In genomic region chr11:121414141-121414918, GRCh38 we compare ENCODE assay signal across 19 cellular contexts.
"Had no signal": no experiment of that assay in that cellular context is flagged by ENCODE, and none has a peak within 500 bp of the region (broad histone marks: within the 10 kb centered on the region; RNA-seq: fewer than 3 reads in every experiment).

No MANE protein-coding gene starts in this region.

- H3K4me1 ChIP-seq: breast epithelium had no signal

- H3K4me1 Mint-ChIP-seq: endodermal cell had no signal

- H3K9me3 ChIP-seq: ascending aorta, breast epithelium, gastroesophageal sphincter, mucosa of descending colon, suprapubic skin had no signal

- H3K36me3 ChIP-seq: ascending aorta, breast epithelium, gastroesophageal sphincter, suprapubic skin, WERI-Rb-1 had no signal

- H3K27ac ChIP-seq: ascending aorta, breast epithelium, dorsolateral prefrontal cortex, gastroesophageal sphincter, suprapubic skin, WERI-Rb-1 had no signal

- H3K4me3 Mint-ChIP-seq: activated naive CD8-positive, alpha-beta T cell treated with anti-CD3 and anti-CD28 coated beads, Interleukin-2, amount 50 U/mL, for 24 hours; activated T-helper 17 cell treated with anti-CD3 and anti-CD28 coated beads, Interleukin-2, amount 50 U/mL, for 72 hours; endodermal cell; nephron; type B pancreatic cell had no signal

- DNase-seq: activated CD4-positive, alpha-beta T cell treated with anti-CD3 and anti-CD28 coated beads, Interleukin-2, amount 50 U/mL, for 48 hours; activated naive CD4-positive, alpha-beta T cell treated with Interleukin-2 at 50 U/mL for 16 hours; activated naive CD8-positive, alpha-beta T cell treated with anti-CD3 and anti-CD28 coated beads, Interleukin-2, amount 50 U/mL, for 24 hours; endodermal cell; erythroblast; left cardiac atrium; mucosa of descending colon; stimulated activated naive CD8-positive, alpha-beta T cell treated with anti-CD3 and anti-CD28 coated beads, Interleukin-15, Interleukin-2, amounts not matched to agents 100 U/mL and 50 U/mL, for 24 hours; SW 1271; WERI-Rb-1 had no signal

- H3K27me3 ChIP-seq: ascending aorta, breast epithelium, dorsolateral prefrontal cortex, gastroesophageal sphincter, suprapubic skin had no signal

- H3K27me3 Mint-ChIP-seq: activated naive CD8-positive, alpha-beta T cell treated with anti-CD3 and anti-CD28 coated beads, Interleukin-2, amount 50 U/mL, for 24 hours; activated T-helper 17 cell treated with anti-CD3 and anti-CD28 coated beads, Interleukin-2, amount 50 U/mL, for 72 hours; type B pancreatic cell had no signal

- ATAC-seq: activated naive CD8-positive, alpha-beta T cell treated with anti-CD3 and anti-CD28 coated beads, Interleukin-2, amount 50 U/mL, for 24 hours; activated T-helper 17 cell treated with anti-CD3 and anti-CD28 coated beads, Interleukin-2, amount 50 U/mL, for 72 hours; gastroesophageal sphincter; left cardiac atrium; mucosa of descending colon; sciatic nerve; stimulated activated naive CD8-positive, alpha-beta T cell treated with anti-CD3 and anti-CD28 coated beads, Interleukin-15, Interleukin-2, amounts not matched to agents 100 U/mL and 50 U/mL, for 24 hours had no signal

- H3K9me3 Mint-ChIP-seq: activated naive CD8-positive, alpha-beta T cell treated with anti-CD3 and anti-CD28 coated beads, Interleukin-2, amount 50 U/mL, for 24 hours; endodermal cell; nephron; type B pancreatic cell had no signal

- H3K27ac Mint-ChIP-seq: activated naive CD8-positive, alpha-beta T cell treated with anti-CD3 and anti-CD28 coated beads, Interleukin-2, amount 50 U/mL, for 24 hours; activated T-helper 17 cell treated with anti-CD3 and anti-CD28 coated beads, Interleukin-2, amount 50 U/mL, for 72 hours; endodermal cell; nephron; type B pancreatic cell had no signal

- H3K36me3 Mint-ChIP-seq: type B pancreatic cell had no signal

- H3K4me3 ChIP-seq: ascending aorta, breast epithelium, dorsolateral prefrontal cortex, gastroesophageal sphincter, mucosa of descending colon, suprapubic skin had no signal
